Comparison of ENCODE assay signal across 8 cellular contexts in the genomic region with DNA sequence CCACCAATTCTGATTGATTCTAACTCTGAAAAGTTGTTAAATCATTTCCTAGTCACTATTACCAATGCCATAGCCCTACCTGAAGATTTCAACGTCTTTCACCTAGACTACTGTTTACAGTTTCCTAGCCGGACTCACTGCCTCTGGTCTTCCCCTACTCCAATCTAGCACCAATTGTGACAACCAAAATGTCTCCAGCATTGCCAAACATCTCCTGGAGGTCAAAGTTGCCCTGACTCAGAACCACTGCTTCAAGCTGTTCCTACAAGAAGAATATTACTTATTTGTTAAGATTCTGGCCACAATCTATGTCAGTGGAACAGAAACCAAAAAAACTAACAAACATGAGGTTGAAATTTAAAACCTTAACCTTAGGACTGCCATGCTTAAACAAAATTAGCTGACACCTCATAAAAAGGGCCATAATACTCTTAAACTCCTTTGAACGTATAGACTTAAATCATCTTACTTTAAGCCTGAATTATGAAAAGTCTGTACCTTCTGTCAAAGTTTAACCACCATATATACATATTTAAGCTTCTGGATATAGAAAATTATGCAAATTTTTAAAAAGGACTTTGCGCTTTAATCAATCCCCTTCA. TPM values are rescaled to one million over a fixed set of nuclear protein-coding genes. Genes with fewer than 3 reads are reported as not detected.
DNase-seq lines count a peak whose midpoint lies in the region; ATAC-seq, FAIRE-seq and TF ChIP-seq lines count a peak whose summit lies in the region.

No MANE protein-coding gene starts in this region.

- H3K27me3 ChIP-seq in AG04450 (ENCODE audit: control insufficient read depth, insufficient read depth, low read length) (no peaks in the 10 kb centered on the region), HL-60 (ENCODE audit: insufficient read depth, poor library complexity, severe bottlenecking) (no peaks in the 10 kb centered on the region), K562 (ENCODE audit: control insufficient read depth in 2 of 2, insufficient read depth in 2 of 2, low read length in 2 of 2) (no peaks in the 10 kb centered on the region), uterus (no peaks in the 10 kb centered on the region)

- CTCF ChIA-PET in AG04450 (lab: Charles Lee) (interaction anchor here (0.5 to 2.8 kb wide), 8 partner anchors 262 to 509 kb away, joined by 3 to 23 read pairs (median 4); no protein-coding TSS in a partner anchor), K562 (lab: Yijun Ruan, JAX; ENCODE audit: low intra/inter-chr PET ratio) (interaction anchor here (0.5 to 3.7 kb wide), 4 partner anchors 278 to 1220 kb away, joined by 3 to 66 read pairs (median 4); a partner anchor contains a TSS)

- FAIRE-seq in K562 (lab: Jason Lieb, UNC) = no peak

- H3K27ac ChIP-seq in AG04450 (ENCODE audit: low read depth, low read length) = no peak overlapping the region
- H3K27ac ChIP-seq in HL-60 (replicated peaks) = peak overlapping the region; percentile 98; the same call in 1 of the 2 replicates
- H3K27ac ChIP-seq in K562 (ENCODE audit: extremely low read depth, low read depth, low read length) = no peak overlapping the region
- H3K27ac ChIP-seq in uterus = peak overlapping the region in 1 of 2 donors; percentile 98

- in situ Hi-C loops in K562 (cut with MboI) = no loop called here

- intact Hi-C loops in K562 (cut with micrococcal nuclease) = loop anchor here (1.0 to 5.0 kb wide), 6 partner anchors 167 to 506 kb away; a partner anchor contains a TSS
- intact Hi-C loops in uterus (cut with DNase I; ENCODE audit: low total_unique reads) = loop anchor here (2.0 to 5.0 kb wide), 3 partner anchors 279 to 518 kb away; a partner anchor contains a TSS

- H3K4me2 ChIP-seq in K562 (ENCODE audit: insufficient read depth, low read length) = peak overlapping the region; percentile 82

- peak; percentile 38 for DNase-seq in AG04450 (ENCODE audit: low read depth, low spot score)
- DNase-seq in HL-60 (ENCODE audit: low read depth in 1 of 2, low spot score in 1 of 2) = no peak
- peak in 1 of 4 experiments; percentile 1 for DNase-seq in K562 (ENCODE audit: extremely low read depth in 1 of 4, low spot score in 3 of 4)
- no peak for DNase-seq in mesothelial cell of epicardium (ENCODE audit: low spot score in 2 of 2, unreplicated experiment in 2 of 2)
- no peak for DNase-seq in uterus
- DNase-seq in epidermal melanocyte (ENCODE audit: insufficient read length, low spot score) = no peak

- H3K4me1 ChIP-seq in K562 (replicated peaks in 1 of 2; ENCODE audit: control insufficient read depth in 2 of 2, insufficient read depth in 2 of 2, low read length in 2 of 2) = peaks cover 15 to 26% of the 10 kb centered on the region in 2 experiments; a peak in 4 of 5 replicates
- H3K4me1 ChIP-seq in uterus = no peaks in the 10 kb centered on the region

- peaks cover 12% of the 10 kb centered on the region for H3K36me3 Mint-ChIP-seq in mesothelial cell of epicardium

- H3K27me3 Mint-ChIP-seq in mesothelial cell of epicardium (ENCODE audit: low read depth) = no peaks in the 10 kb centered on the region

- H3K9ac ChIP-seq in K562 (ENCODE audit: insufficient read depth in 1 of 2, low read depth in 2 of 2, low read length in 2 of 2) = peak overlapping the region; percentile 48 to 92; a peak in 3 of 4 replicates

- H3K4me3 ChIP-seq in AG04450 (ENCODE audit: low read depth, low read length) (peak overlapping the region; percentile 78; the same call in 1 of the 2 replicates), HL-60 (replicated peaks; ENCODE audit: insufficient read depth, low read length) (peak overlapping the region; percentile 82), K562 (peak overlapping the region; percentile 92; the same call in 1 of the 2 replicates), uterus (no peak overlapping the region)

- H3K9me3 ChIP-seq in AG04450 (ENCODE audit: control insufficient read depth, insufficient read depth, low read length) (no peaks in the 10 kb centered on the region; the same call in 1 of the 2 replicates), K562 (replicated peaks; ENCODE audit: control insufficient read depth, insufficient read depth, low read depth, low read length) (no peaks in the 10 kb centered on the region; the same call in 1 of the 2 replicates), uterus (no peaks in the 10 kb centered on the region)

- TF ChIP-seq EP300 in K562 (IDR thresholded peaks at IDR 0.05; ENCODE audit: low read length) = no peak

- WGBS in K562 (ENCODE audit: insufficient coverage, low coverage, missing lambda C conversion rate) = 69% methylated on average over 4 of the region's 4 CpGs

- no peak for TF ChIP-seq POLR2A in K562 (conservative IDR thresholded peaks at IDR 0.05)
- no peak for TF ChIP-seq POLR2A in uterus (IDR thresholded peaks at IDR 0.05)

- H4K20me1 ChIP-seq in K562 (replicated peaks; ENCODE audit: control insufficient read depth, insufficient read depth, low read length) = peaks cover 9% of the 10 kb centered on the region

- no peak overlapping the region for H3K27ac Mint-ChIP-seq in mesothelial cell of epicardium

- H3K36me3 ChIP-seq in K562 (ENCODE audit: control insufficient read depth, insufficient read depth, low read length) (peaks cover 39% of the 10 kb centered on the region), uterus (no peaks in the 10 kb centered on the region)

- TF ChIP-seq CTCF in AG04450 (IDR thresholded peaks at IDR 0.05; ENCODE audit: low read depth, low read length) (no peak), HL-60 (IDR thresholded peaks at IDR 0.05; ENCODE audit: insufficient read depth, low read length) (no peak), K562 (IDR thresholded peaks at IDR 0.05 in 2 of 3, conservative IDR thresholded peaks at IDR 0.05 in 1 of 3; ENCODE audit: insufficient read depth in 2 of 3, low read depth in 1 of 3, low read length in 3 of 3) (no peak), mesothelial cell of epicardium (IDR thresholded peaks at IDR 0.05; ENCODE audit: unreplicated experiment) (no peak), uterus (IDR thresholded peaks at IDR 0.05) (no peak)

- no peak for ATAC-seq in K562
- no peak for ATAC-seq in HG03520 (IDR thresholded peaks at IDR 0.05; ENCODE audit: unreplicated experiment)
- ATAC-seq in esophagus mucosa = no peak

- no peak for TF ChIP-seq RAD21 in K562 (CRISPR knock-in tag; conservative IDR thresholded peaks at IDR 0.05 in 1 of 2, IDR thresholded peaks at IDR 0.05 in 1 of 2)

- H3K4me1 Mint-ChIP-seq in mesothelial cell of epicardium = peaks cover 23% of the 10 kb centered on the region

- H3K9me1 ChIP-seq in K562 (ENCODE audit: control insufficient read depth, insufficient read depth, low read length) = no peaks in the 10 kb centered on the region

- POLR2A ChIA-PET in AG04450 (lab: Yijun Ruan, JAX) = interaction anchor here (1.0 kb wide), 1 partner anchor 81 kb away, joined by 6 read pairs; a partner anchor contains a TSS
- POLR2A ChIA-PET in K562 (lab: Yijun Ruan, JAX) = interaction anchor here (0.6 to 1.2 kb wide), 5 partner anchors 80 to 523 kb away, joined by 3 to 5 read pairs (median 3); a partner anchor contains a TSS

- H2AFZ ChIP-seq in K562 (ENCODE audit: low read depth, low read length) = no peak overlapping the region

- TSS peak; percentile 40 for BruUV-seq in K562 (replicated peaks; lab: Mats Ljungman, UMichigan)

- peak overlapping the region; percentile 91 for H3K4me3 Mint-ChIP-seq in mesothelial cell of epicardium

- no peaks in the 10 kb centered on the region for H3K9me3 Mint-ChIP-seq in mesothelial cell of epicardium

- H3K79me2 ChIP-seq in K562 (ENCODE audit: control insufficient read depth, insufficient read depth, low read length) = peaks cover 67% of the 10 kb centered on the region

TF ChIP-seq in K562, 482 proteins besides CTCF, POLR2A, EP300 and RAD21 (continues in another document):
- no peak for TF ChIP-seq STAT5B (CRISPR knock-in tag; IDR thresholded peaks at IDR 0.05)
- no peak for TF ChIP-seq PTTG1 (tag; IDR thresholded peaks at IDR 0.05; ENCODE audit: low read depth)
- peak; percentile 65 for TF ChIP-seq MAFK (IDR thresholded peaks at IDR 0.05; ENCODE audit: low read length)
- no peak for TF ChIP-seq NEUROD1 (IDR thresholded peaks at IDR 0.05; ENCODE audit: borderline replicate concordance, low read depth, low read length, partially characterized antibody)
- TF ChIP-seq MCM2 (IDR thresholded peaks at IDR 0.05; ENCODE audit: low read depth) = no peak
- TF ChIP-seq ZBTB17 (CRISPR knock-in tag; IDR thresholded peaks at IDR 0.05) = no peak
- no peak for TF ChIP-seq MECOM (CRISPR knock-in tag; IDR thresholded peaks at IDR 0.05)
- no peak for TF ChIP-seq ZNF436 (CRISPR knock-in tag; IDR thresholded peaks at IDR 0.05)
- TF ChIP-seq HIVEP1 (CRISPR knock-in tag; IDR thresholded peaks at IDR 0.05) = no peak
- TF ChIP-seq C11orf30 (IDR thresholded peaks at IDR 0.05; ENCODE audit: low read depth) = peak; percentile 81
- TF ChIP-seq ZNF184 (CRISPR knock-in tag; IDR thresholded peaks at IDR 0.05) = no peak

RNA-seq across cellular contexts. Expression of a gene that starts 2.1 kb away (rescaled TPM):
- 38.2 and 49.5 TPM in 2 replicates for polyA plus RNA-seq in AG04450 (2011; rRNA removed)
- polyA minus RNA-seq in AG04450 (2011; rRNA and poly(A)+ RNA removed) = 43.7 and 72.9 TPM in 2 replicates
- total RNA-seq in K562 (2011; cell fraction: chromatin; rRNA removed; ENCODE audit: low replicate concordance) = 140 and 293 TPM in 2 replicates
- 64.2 and 82.5 TPM in 2 replicates for total RNA-seq in K562 (2011; cell fraction: nucleolus; rRNA removed)
- 142 and 155 TPM in 2 replicates for total RNA-seq in K562 (2011; cell fraction: nucleoplasm; rRNA removed)
- total RNA-seq in K562 (2014; rRNA removed) = 50.9 and 53.8 TPM in 2 replicates
- total RNA-seq in K562 (2014; rRNA removed; fragmentation: Illumina TruSeq; extraction: Trizol) = 85.4 and 93.5 TPM in 2 replicates
- total RNA-seq in K562 (2015; rRNA removed; fragmentation: Illumina TruSeq; extraction: Trizol) = 77.5 and 83.7 TPM in 2 replicates
- total RNA-seq in K562 (2021) = 77.9 and 80.6 TPM in 2 replicates
- polyA plus RNA-seq in K562 (2011; rRNA removed) = 53.9 and 76.8 TPM in 2 replicates
- polyA plus RNA-seq in K562 (2011; cell fraction: cytosol; rRNA removed) = 13.1 and 21.1 TPM in 2 replicates
- 28.7 and 37.1 TPM in 2 replicates for polyA plus RNA-seq in K562 (2011; cell fraction: nucleus; rRNA removed)
- polyA plus RNA-seq in K562 (2012) = 44.8 and 47.1 TPM in 2 replicates
- 58.8 and 70.0 TPM in 2 replicates for polyA plus RNA-seq in K562 (2014; fragmentation: Illumina TruSeq; extraction: Trizol)
- polyA plus RNA-seq in K562 (2014; fragmentation: Nextera tagmentation; extraction: Ambion mirVana) = 10 to 100 TPM; 16.4 to 20.6 TPM
- polyA plus RNA-seq in K562 (2014; rRNA removed) = 37.5 and 42.7 TPM in 2 replicates
- polyA minus RNA-seq in K562 (2011; rRNA and poly(A)+ RNA removed) = 181 and 192 TPM in 2 replicates
- polyA minus RNA-seq in K562 (2011; cell fraction: cytosol; rRNA and poly(A)+ RNA removed) = 91.7 and 144 TPM in 2 replicates
- 66.8 and 92.1 TPM in 2 replicates for polyA minus RNA-seq in K562 (2011; cell fraction: nucleus; rRNA and poly(A)+ RNA removed)
- total RNA-seq in mesothelial cell of epicardium = 78.4 to 86.6 TPM (median 79.8 TPM) in 3 replicates
- 100 to 1,000 TPM in 1 of 4 donors, 10 to 100 TPM in 3; 42.9 to 107 (median 68.9) TPM for total RNA-seq in uterus
- 49.7 TPM for total RNA-seq in esophagus mucosa

Comparison
In these comparisons a context has a peak if more than half of its experiments do, and no peak if none do; other contexts are left out.
1. H3K4me3 ChIP-seq: peak in AG04450 (single experiment), HL-60 (single experiment) and K562 (single experiment); none in uterus (0 of 2).